Comparison of ENCODE assay signal across 1 cellular context in genomic region chr10:93600861-93601773, GRCh38.
TF ChIP-seq lines count a peak whose summit lies in the region.

Gene RBP4, minus strand, starts transcription at chr10:93601235. Its CDS starts 207 bp downstream, at chr10:93601028.

TF ChIP-seq in HepG2, 621 proteins besides CTCF, POLR2A, EP300 and RAD21 (continued from another document and continues in another):
- peak; percentile 77; the same call in 1 of the 2 replicates for TF ChIP-seq ATF7-NPFF (CRISPR knock-in tag; IDR thresholded peaks at IDR 0.05; ENCODE audit: low read depth)
- TF ChIP-seq THYN1 (CRISPR knock-in tag; IDR thresholded peaks at IDR 0.05; ENCODE audit: borderline replicate concordance, low read depth), result no peak
- peak; percentile 75; the same call in 1 of the 2 replicates for TF ChIP-seq PHF21A (CRISPR knock-in tag; IDR thresholded peaks at IDR 0.05)
- peak; percentile 48; the same call in 1 of the 2 replicates for TF ChIP-seq GFI1 (CRISPR knock-in tag; IDR thresholded peaks at IDR 0.05; ENCODE audit: borderline replicate concordance)
- no peak; the same call in 1 of the 2 replicates for TF ChIP-seq ZNF484 (CRISPR knock-in tag; IDR thresholded peaks at IDR 0.05; ENCODE audit: borderline replicate concordance, low read depth)
- TF ChIP-seq ZBTB42 (CRISPR knock-in tag; IDR thresholded peaks at IDR 0.05), result peak; percentile 33; the same call in 1 of the 2 replicates
- TF ChIP-seq ZNF460 (CRISPR knock-in tag; IDR thresholded peaks at IDR 0.05; ENCODE audit: borderline replicate concordance), result no peak; the same call in 1 of the 2 replicates
- TF ChIP-seq ZNF496 (CRISPR knock-in tag; IDR thresholded peaks at IDR 0.05; ENCODE audit: insufficient replicate concordance), result no peak
- no peak for TF ChIP-seq SMAD9 (CRISPR knock-in tag; IDR thresholded peaks at IDR 0.05)
- peak; percentile 74; the same call in 1 of the 2 replicates for TF ChIP-seq ZNF784 (CRISPR knock-in tag; IDR thresholded peaks at IDR 0.05; ENCODE audit: borderline replicate concordance)
- no peak for TF ChIP-seq HHEX (CRISPR knock-in tag; IDR thresholded peaks at IDR 0.05)
- peak; percentile 79 for TF ChIP-seq ZNF891 (CRISPR knock-in tag; IDR thresholded peaks at IDR 0.05)
- peak; percentile 78 for TF ChIP-seq GABPB1 (CRISPR knock-in tag; IDR thresholded peaks at IDR 0.05)
- TF ChIP-seq RARA (CRISPR knock-in tag; IDR thresholded peaks at IDR 0.05), result peak; percentile 92
- TF ChIP-seq STAG1 (CRISPR knock-in tag; IDR thresholded peaks at IDR 0.05), result no peak
- no peak for TF ChIP-seq ZNF530 (CRISPR knock-in tag; IDR thresholded peaks at IDR 0.05; ENCODE audit: low read depth)
- TF ChIP-seq HDAC1 (CRISPR knock-in tag; IDR thresholded peaks at IDR 0.05), result peak; percentile 92
- no peak for TF ChIP-seq ZNF143 (CRISPR knock-in tag; IDR thresholded peaks at IDR 0.05)
- peak; percentile 74; the same call in 1 of the 2 replicates for TF ChIP-seq ZNF543 (CRISPR knock-in tag; IDR thresholded peaks at IDR 0.05)
- peak; percentile 92 for TF ChIP-seq ZNF547 (CRISPR knock-in tag; IDR thresholded peaks at IDR 0.05)
- TF ChIP-seq, protein P1, sequence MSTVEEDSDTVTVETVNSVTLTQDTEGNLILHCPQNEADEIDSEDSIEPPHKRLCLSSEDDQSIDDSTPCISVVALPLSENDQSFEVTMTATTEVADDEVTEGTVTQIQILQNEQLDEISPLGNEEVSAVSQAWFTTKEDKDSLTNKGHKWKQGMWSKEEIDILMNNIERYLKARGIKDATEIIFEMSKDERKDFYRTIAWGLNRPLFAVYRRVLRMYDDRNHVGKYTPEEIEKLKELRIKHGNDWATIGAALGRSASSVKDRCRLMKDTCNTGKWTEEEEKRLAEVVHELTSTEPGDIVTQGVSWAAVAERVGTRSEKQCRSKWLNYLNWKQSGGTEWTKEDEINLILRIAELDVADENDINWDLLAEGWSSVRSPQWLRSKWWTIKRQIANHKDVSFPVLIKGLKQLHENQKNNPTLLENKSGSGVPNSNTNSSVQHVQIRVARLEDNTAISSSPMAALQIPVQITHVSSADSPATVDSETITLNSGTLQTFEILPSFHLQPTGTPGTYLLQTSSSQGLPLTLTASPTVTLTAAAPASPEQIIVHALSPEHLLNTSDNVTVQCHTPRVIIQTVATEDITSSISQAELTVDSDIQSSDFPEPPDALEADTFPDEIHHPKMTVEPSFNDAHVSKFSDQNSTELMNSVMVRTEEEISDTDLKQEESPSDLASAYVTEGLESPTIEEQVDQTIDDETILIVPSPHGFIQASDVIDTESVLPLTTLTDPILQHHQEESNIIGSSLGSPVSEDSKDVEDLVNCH (CRISPR knock-in tag; IDR thresholded peaks at IDR 0.05), result no peak
- no peak for TF ChIP-seq NFRKB (IDR thresholded peaks at IDR 0.05)
- no peak for TF ChIP-seq ZZZ3 (CRISPR knock-in tag; IDR thresholded peaks at IDR 0.05; ENCODE audit: borderline replicate concordance)
- TF ChIP-seq HCFC1 (IDR thresholded peaks at IDR 0.05; ENCODE audit: low read depth, low read length), result no peak
- no peak; the same call in 1 of the 2 replicates for TF ChIP-seq RFX5 (IDR thresholded peaks at IDR 0.05; ENCODE audit: low read depth, low read length)
- peak; percentile 63 for TF ChIP-seq KMT2B (CRISPR knock-in tag; IDR thresholded peaks at IDR 0.05)
- no peak for TF ChIP-seq REL (CRISPR knock-in tag; conservative IDR thresholded peaks at IDR 0.05)
- TF ChIP-seq SNAPC2 (CRISPR knock-in tag; IDR thresholded peaks at IDR 0.05), result no peak
- TF ChIP-seq KAT7 (CRISPR knock-in tag; IDR thresholded peaks at IDR 0.05; ENCODE audit: borderline replicate concordance), result no peak; the same call in 1 of the 2 replicates
- peak; percentile 91 for TF ChIP-seq ZNF431 (CRISPR knock-in tag; IDR thresholded peaks at IDR 0.05; ENCODE audit: borderline replicate concordance, low read depth)
- no peak for TF ChIP-seq NR3C1 (CRISPR knock-in tag; IDR thresholded peaks at IDR 0.05)
- TF ChIP-seq HNRNPLL (IDR thresholded peaks at IDR 0.05; ENCODE audit: low read depth, low read length, poor library complexity, severe bottlenecking), result peak; percentile 59
- TF ChIP-seq KLF11 (CRISPR knock-in tag; IDR thresholded peaks at IDR 0.05), result peak; percentile 49; the same call in 1 of the 2 replicates
- peak in 1 of 2 experiments; percentile 85; a peak in 2 of 4 replicates for TF ChIP-seq ATF4 (CRISPR knock-in tag; IDR thresholded peaks at IDR 0.05)
- TF ChIP-seq CBFB (CRISPR knock-in tag; IDR thresholded peaks at IDR 0.05), result peak; percentile 52; the same call in 1 of the 2 replicates
- TF ChIP-seq ZNF597 (CRISPR knock-in tag; IDR thresholded peaks at IDR 0.05), result no peak
- TF ChIP-seq, protein P2, sequence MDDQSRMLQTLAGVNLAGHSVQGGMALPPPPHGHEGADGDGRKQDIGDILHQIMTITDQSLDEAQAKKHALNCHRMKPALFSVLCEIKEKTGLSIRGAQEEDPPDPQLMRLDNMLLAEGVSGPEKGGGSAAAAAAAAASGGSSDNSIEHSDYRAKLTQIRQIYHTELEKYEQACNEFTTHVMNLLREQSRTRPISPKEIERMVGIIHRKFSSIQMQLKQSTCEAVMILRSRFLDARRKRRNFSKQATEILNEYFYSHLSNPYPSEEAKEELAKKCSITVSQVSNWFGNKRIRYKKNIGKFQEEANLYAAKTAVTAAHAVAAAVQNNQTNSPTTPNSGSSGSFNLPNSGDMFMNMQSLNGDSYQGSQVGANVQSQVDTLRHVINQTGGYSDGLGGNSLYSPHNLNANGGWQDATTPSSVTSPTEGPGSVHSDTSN (CRISPR knock-in tag; IDR thresholded peaks at IDR 0.05; ENCODE audit: borderline replicate concordance), result no peak
- peak; percentile 91 for TF ChIP-seq JUND (CRISPR knock-in tag; IDR thresholded peaks at IDR 0.05)
- TF ChIP-seq SNRNP70 (IDR thresholded peaks at IDR 0.05; ENCODE audit: low read depth, low read length), result no peak
- TF ChIP-seq SNAPC4 (CRISPR knock-in tag; IDR thresholded peaks at IDR 0.05), result no peak
- TF ChIP-seq GTF2F1 (IDR thresholded peaks at IDR 0.05; ENCODE audit: low read length), result peak; percentile 80; the same call in 1 of the 2 replicates
- no peak for TF ChIP-seq SMYD3 (CRISPR knock-in tag; IDR thresholded peaks at IDR 0.05)
- TF ChIP-seq ZNF75D (CRISPR knock-in tag; IDR thresholded peaks at IDR 0.05; ENCODE audit: borderline replicate concordance), result no peak
- peak; percentile 38 for TF ChIP-seq IRX3 (CRISPR knock-in tag; IDR thresholded peaks at IDR 0.05; ENCODE audit: borderline replicate concordance, low read depth)
- TF ChIP-seq, protein P3, sequence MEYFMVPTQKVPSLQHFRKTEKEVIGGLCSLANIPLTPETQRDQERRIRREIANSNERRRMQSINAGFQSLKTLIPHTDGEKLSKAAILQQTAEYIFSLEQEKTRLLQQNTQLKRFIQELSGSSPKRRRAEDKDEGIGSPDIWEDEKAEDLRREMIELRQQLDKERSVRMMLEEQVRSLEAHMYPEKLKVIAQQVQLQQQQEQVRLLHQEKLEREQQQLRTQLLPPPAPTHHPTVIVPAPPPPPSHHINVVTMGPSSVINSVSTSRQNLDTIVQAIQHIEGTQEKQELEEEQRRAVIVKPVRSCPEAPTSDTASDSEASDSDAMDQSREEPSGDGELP (IDR thresholded peaks at IDR 0.05; ENCODE audit: borderline replicate concordance, low read depth), result no peak; the same call in 1 of the 2 replicates
- peak; percentile 32 for TF ChIP-seq HNRNPH1 (optimal IDR thresholded peaks at IDR 0.05; ENCODE audit: low read depth, low read length)
- TF ChIP-seq, protein P4, sequence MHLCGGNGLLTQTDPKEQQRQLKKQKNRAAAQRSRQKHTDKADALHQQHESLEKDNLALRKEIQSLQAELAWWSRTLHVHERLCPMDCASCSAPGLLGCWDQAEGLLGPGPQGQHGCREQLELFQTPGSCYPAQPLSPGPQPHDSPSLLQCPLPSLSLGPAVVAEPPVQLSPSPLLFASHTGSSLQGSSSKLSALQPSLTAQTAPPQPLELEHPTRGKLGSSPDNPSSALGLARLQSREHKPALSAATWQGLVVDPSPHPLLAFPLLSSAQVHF (CRISPR knock-in tag; IDR thresholded peaks at IDR 0.05), result no peak; the same call in 1 of the 2 replicates
- peak; percentile 60; the same call in 1 of the 2 replicates for TF ChIP-seq FOXA3 (CRISPR knock-in tag; IDR thresholded peaks at IDR 0.05)
- TF ChIP-seq, protein P5, sequence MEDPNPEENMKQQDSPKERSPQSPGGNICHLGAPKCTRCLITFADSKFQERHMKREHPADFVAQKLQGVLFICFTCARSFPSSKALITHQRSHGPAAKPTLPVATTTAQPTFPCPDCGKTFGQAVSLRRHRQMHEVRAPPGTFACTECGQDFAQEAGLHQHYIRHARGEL (CRISPR knock-in tag; IDR thresholded peaks at IDR 0.05), result peak; percentile 57; the same call in 1 of the 2 replicates
- TF ChIP-seq NFYC (CRISPR knock-in tag; IDR thresholded peaks at IDR 0.05), result no peak
- TF ChIP-seq HIC2 (CRISPR knock-in tag; IDR thresholded peaks at IDR 0.05; ENCODE audit: low read depth), result peak; percentile 95
- TF ChIP-seq, protein P6, sequence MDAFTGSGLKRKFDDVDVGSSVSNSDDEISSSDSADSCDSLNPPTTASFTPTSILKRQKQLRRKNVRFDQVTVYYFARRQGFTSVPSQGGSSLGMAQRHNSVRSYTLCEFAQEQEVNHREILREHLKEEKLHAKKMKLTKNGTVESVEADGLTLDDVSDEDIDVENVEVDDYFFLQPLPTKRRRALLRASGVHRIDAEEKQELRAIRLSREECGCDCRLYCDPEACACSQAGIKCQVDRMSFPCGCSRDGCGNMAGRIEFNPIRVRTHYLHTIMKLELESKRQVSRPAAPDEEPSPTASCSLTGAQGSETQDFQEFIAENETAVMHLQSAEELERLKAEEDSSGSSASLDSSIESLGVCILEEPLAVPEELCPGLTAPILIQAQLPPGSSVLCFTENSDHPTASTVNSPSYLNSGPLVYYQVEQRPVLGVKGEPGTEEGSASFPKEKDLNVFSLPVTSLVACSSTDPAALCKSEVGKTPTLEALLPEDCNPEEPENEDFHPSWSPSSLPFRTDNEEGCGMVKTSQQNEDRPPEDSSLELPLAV (CRISPR knock-in tag; conservative IDR thresholded peaks at IDR 0.05; ENCODE audit: low read depth), result no peak
- TF ChIP-seq ZNF549 (CRISPR knock-in tag; IDR thresholded peaks at IDR 0.05), result no peak
